Comparison of ENCODE assay signal across 28 cellular contexts in the genomic region with DNA sequence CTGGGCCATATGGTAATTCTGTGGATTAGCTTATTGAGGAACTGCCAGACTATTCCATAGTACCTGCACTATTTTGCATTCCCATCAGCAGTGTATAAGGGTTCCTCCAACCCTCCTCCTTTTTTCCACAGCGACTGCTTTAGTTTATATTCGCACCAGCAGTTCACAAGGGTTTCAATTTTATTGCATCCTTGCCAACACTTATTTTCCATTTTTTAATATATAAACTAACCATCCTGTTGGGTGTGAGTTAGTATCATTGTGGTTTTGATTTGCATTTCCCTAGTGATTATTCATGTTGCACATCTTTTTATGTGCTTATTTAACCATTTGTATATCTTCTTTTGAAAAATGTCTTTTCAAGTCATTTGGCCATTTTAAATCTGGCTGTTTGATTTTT.
"Had no signal": no experiment of that assay in that cellular context is flagged by ENCODE, and none has a peak within 500 bp of the region (broad histone marks: within the 10 kb centered on the region; RNA-seq: fewer than 3 reads in every experiment).

No MANE protein-coding gene starts in this region.

- H3K4me1 ChIP-seq: colonic mucosa, esophagus squamous epithelium, gastrocnemius medialis, heart right ventricle, left lung, lower lobe of right lung had no signal

- H3K4me3 ChIP-seq: colonic mucosa, esophagus squamous epithelium, gastrocnemius medialis, heart right ventricle, left lung, lower lobe of right lung, mucosa of descending colon had no signal

- H3K9me3 ChIP-seq: colonic mucosa, esophagus squamous epithelium, gastrocnemius medialis, left lung, mucosa of descending colon had no signal

- FAIRE-seq: endometrium, islet of Langerhans, keratinocyte had no signal

- DNase-seq: colonic mucosa; cortex of kidney; effector CD8-positive, alpha-beta T cell; effector memory CD8-positive, alpha-beta T cell; endodermal cell; erythroblast; esophagus squamous epithelium; foreskin fibroblast; foreskin melanocyte; gastrocnemius medialis; glutamatergic neuron; head of caudate nucleus; heart right ventricle; hippocampal formation; left cardiac atrium; left lung; left ventricle myocardium superior; lower lobe of right lung; mesenchymal stem cell; mucosa of descending colon; naive B cell had no signal

- H3K4me3 Mint-ChIP-seq: dendritic cell treated with granulocyte-macrophage colony-stimulating factor and Interleukin-4, amounts not matched to agents 40 ng/mL and 50 ng/mL, for 4 days; effector memory CD8-positive, alpha-beta T cell; endodermal cell; mesothelial cell of epicardium; naive B cell had no signal

- H3K27ac Mint-ChIP-seq: dendritic cell treated with granulocyte-macrophage colony-stimulating factor and Interleukin-4, amounts not matched to agents 40 ng/mL and 50 ng/mL, for 4 days; effector memory CD8-positive, alpha-beta T cell; endodermal cell; mesothelial cell of epicardium; naive B cell had no signal

- H3K4me1 Mint-ChIP-seq: mesothelial cell of epicardium, naive B cell had no signal

- ATAC-seq: effector memory CD8-positive, alpha-beta T cell; esophagus mucosa; gastrocnemius medialis; heart right ventricle; left cardiac atrium; left lung; left ventricle myocardium superior; lower lobe of right lung; mucosa of descending colon had no signal

- H3K36me3 ChIP-seq: colonic mucosa had no signal

- H3K9me3 Mint-ChIP-seq: endodermal cell had no signal

- H3K27me3 ChIP-seq: colonic mucosa, esophagus squamous epithelium, gastrocnemius medialis, heart right ventricle, left lung had no signal

- H3K27ac ChIP-seq: colonic mucosa, epithelial cell of prostate, esophagus squamous epithelium, gastrocnemius medialis, heart right ventricle, left lung, lower lobe of right lung had no signal

- H3K27me3 Mint-ChIP-seq: dendritic cell treated with granulocyte-macrophage colony-stimulating factor and Interleukin-4, amounts not matched to agents 40 ng/mL and 50 ng/mL, for 4 days; effector memory CD8-positive, alpha-beta T cell; naive B cell had no signal
